In the genomic region with DNA sequence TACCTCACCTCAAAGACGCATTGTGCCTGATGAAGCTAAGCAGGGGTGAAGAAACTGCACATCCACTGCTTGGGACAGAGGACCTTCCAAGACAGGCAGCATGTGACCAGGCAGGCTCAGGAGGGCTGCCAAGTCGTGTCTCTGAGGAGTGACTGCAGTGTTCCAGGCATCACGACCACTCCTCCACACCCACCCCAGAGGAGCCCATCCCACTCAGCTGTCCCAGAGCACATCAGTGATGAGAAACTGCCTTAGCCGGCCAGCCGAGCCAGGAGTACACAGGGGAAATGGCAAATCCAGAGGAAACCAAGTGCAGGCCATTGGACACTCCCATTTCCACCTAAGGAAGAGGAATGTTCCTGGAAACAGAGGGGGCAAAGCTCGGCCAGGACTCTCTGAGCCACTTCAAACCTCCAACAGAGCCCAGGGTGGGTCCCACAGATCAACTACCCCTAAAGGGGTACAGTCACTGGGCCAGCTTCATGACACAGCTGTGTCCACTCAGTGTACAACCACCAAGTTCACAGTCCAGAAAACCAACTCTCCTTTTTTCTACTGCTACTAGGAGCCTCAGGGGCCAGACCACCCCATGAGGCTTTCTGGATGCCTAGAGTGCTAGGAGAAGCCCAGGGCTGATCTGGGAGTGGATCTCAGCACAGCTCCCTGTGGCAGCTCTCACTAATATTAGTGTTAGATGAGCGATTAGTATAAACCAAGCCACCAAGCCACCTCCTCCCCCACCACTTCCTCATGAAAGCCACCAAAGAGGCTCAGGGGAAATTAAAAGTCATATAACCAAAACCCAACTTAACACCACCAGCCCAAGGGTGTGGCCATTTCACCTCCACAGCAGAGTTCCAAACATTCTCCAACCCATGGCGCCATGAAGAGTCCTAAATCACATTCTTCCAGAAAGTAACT, we compare ENCODE assay signal across 8 cellular contexts. TPM values are rescaled to one million over a fixed set of nuclear protein-coding genes. Genes with fewer than 3 reads are reported as not detected.
DNase-seq lines count a peak whose midpoint lies in the region; ATAC-seq, FAIRE-seq and TF ChIP-seq lines count a peak whose summit lies in the region.

No MANE protein-coding gene starts in this region.

- H4K20me1 ChIP-seq in HepG2 (ENCODE audit: insufficient read depth, low read length), result peaks cover 2% of the 10 kb centered on the region; the same call in 1 of the 2 replicates

- no peak overlapping the region for H3K4me3 ChIP-seq in liver (ENCODE audit: low read depth in 1 of 3, low read length in 3 of 3)
- H3K4me3 ChIP-seq in HepG2 (replicated peaks in 1 of 3; ENCODE audit: insufficient read depth in 1 of 3, low read depth in 2 of 3, low read length in 3 of 3), result no peak overlapping the region
- H3K4me3 ChIP-seq in cardiac fibroblast (replicated peaks in 1 of 2; ENCODE audit: low read depth in 2 of 2, low read length in 2 of 2), result no peak overlapping the region
- no peak overlapping the region for H3K4me3 ChIP-seq in mucosa of descending colon

- POLR2A ChIA-PET in HepG2 (lab: Yijun Ruan, JAX), result interaction anchor here (1.0 to 1.3 kb wide), 4 partner anchors 12 to 49 kb away, joined by 3 to 4 read pairs (median 3); partner anchors contain the start of genes PXN and RPLP0

- no peak overlapping the region for H3K4me2 ChIP-seq in HepG2 (ENCODE audit: low read depth, low read length)

- H3K9me3 ChIP-seq in liver (ENCODE audit: control insufficient read depth in 4 of 4, low read length in 3 of 4), result no peaks in the 10 kb centered on the region
- no peaks in the 10 kb centered on the region for H3K9me3 ChIP-seq in HepG2 (ENCODE audit: low read length)
- no peaks in the 10 kb centered on the region for H3K9me3 ChIP-seq in mucosa of descending colon

- H3K4me1 ChIP-seq in liver (ENCODE audit: control insufficient read depth in 4 of 4, insufficient read depth in 4 of 4, low read length in 3 of 4) (peaks cover 0 to 19% (median 9%) of the 10 kb centered on the region in 4 donors), HepG2 (ENCODE audit: insufficient read depth, low read length) (peaks cover 23% of the 10 kb centered on the region), mucosa of descending colon (ENCODE audit: low read depth) (peaks cover 8% of the 10 kb centered on the region)

- no TSS peak for BruUV-seq in HepG2 (replicated peaks; lab: Mats Ljungman, UMichigan)

- CTCF ChIA-PET in HepG2 (lab: Yijun Ruan, JAX; ENCODE audit: low intra/inter-chr PET ratio, low total read pairs), result no interaction called here

- 80% methylated on average over 8 of the region's 8 CpGs for WGBS in liver
- 76% methylated on average over 6 of the region's 8 CpGs for WGBS in HepG2 (ENCODE audit: low lambda C conversion rate)

- in situ Hi-C loops in HepG2 (cut with HindIII; ENCODE audit: extremely low pct_ligation_motif_present, low pct_unique_long_range_greater_than_20kb), result no loop called here

- intact Hi-C loops in HepG2 (cut with micrococcal nuclease; ENCODE audit: unreplicated experiment) (no loop called here), mucosa of descending colon (cut with DNase I, micrococcal nuclease) (no loop called here)

- no peak for TF ChIP-seq RAD21 in liver (IDR thresholded peaks at IDR 0.05)
- TF ChIP-seq RAD21 in HepG2 (CRISPR knock-in tag; IDR thresholded peaks at IDR 0.05), result no peak

- H3K27ac ChIP-seq in liver (ENCODE audit: low read depth in 1 of 2, low read length in 2 of 2) (peak overlapping the region; percentile 24 to 44), HepG2 (ENCODE audit: extremely low read length, insufficient read depth, low read length) (no peak overlapping the region)

- H3K36me3 ChIP-seq in liver (ENCODE audit: control insufficient read depth in 4 of 4, insufficient read depth in 3 of 4, low read depth in 1 of 4, low read length in 3 of 4) (peaks cover 0 to 4% (median under 1%) of the 10 kb centered on the region in 4 donors), HepG2 (replicated peaks in 1 of 2; ENCODE audit: control insufficient read depth in 1 of 2, insufficient read depth in 2 of 2, low read length in 2 of 2) (peaks cover 0 to 2% of the 10 kb centered on the region in 2 experiments; a peak in 1 of 5 replicates), mucosa of descending colon (ENCODE audit: low read depth) (no peaks in the 10 kb centered on the region)

- no peak for TF ChIP-seq CTCF in liver (IDR thresholded peaks at IDR 0.05; ENCODE audit: low read depth, low read length, missing input control)
- no peak for TF ChIP-seq CTCF in HepG2 (CRISPR knock-in tag; IDR thresholded peaks at IDR 0.05)
- TF ChIP-seq CTCF in cardiac fibroblast (IDR thresholded peaks at IDR 0.05; ENCODE audit: low read depth, low read length), result no peak
- no peak for TF ChIP-seq CTCF in mucosa of descending colon (IDR thresholded peaks at IDR 0.05)

- TF ChIP-seq EP300 in HepG2 (IDR thresholded peaks at IDR 0.05; ENCODE audit: low read depth in 2 of 2, low read length in 2 of 2), result no peak
- no peak for TF ChIP-seq EP300 in HepG2 (CRISPR knock-in tag; IDR thresholded peaks at IDR 0.05; ENCODE audit: borderline replicate concordance)

- H3K9ac ChIP-seq in liver (ENCODE audit: low read depth in 1 of 2, low read length in 2 of 2), result no peak overlapping the region
- H3K9ac ChIP-seq in HepG2 (ENCODE audit: insufficient read depth, low read depth, low read length), result no peak overlapping the region

- DNase-seq in HepG2 (ENCODE audit: low spot score) (no peak), cardiac fibroblast (ENCODE audit: low read depth in 2 of 2) (peak; percentile 43 to 59), mucosa of descending colon (peak in 2 of 3 donors; percentile 46 to 65), NCI-H1048 (lab: John Stamatoyannopoulos, UW) (no peak)

- no peak overlapping the region for H2AFZ ChIP-seq in HepG2 (ENCODE audit: low read length)

- TF ChIP-seq POLR2A in HepG2 (IDR thresholded peaks at IDR 0.05; ENCODE audit: insufficient read depth in 1 of 2, low read depth in 2 of 2, low read length in 2 of 2), result no peak

- FAIRE-seq in HepG2 (lab: Jason Lieb, UNC), result no peak

- ATAC-seq in HepG2, result no peak; the same call in 2 of the 3 replicates
- ATAC-seq in mucosa of descending colon, result peak; percentile 44
- ATAC-seq in HG02642 (IDR thresholded peaks at IDR 0.05; ENCODE audit: poor library complexity, unreplicated experiment), result no peak
- no peak for ATAC-seq in GM21360 (IDR thresholded peaks at IDR 0.05; ENCODE audit: unreplicated experiment)
- no peak for ATAC-seq in HG03025 (IDR thresholded peaks at IDR 0.05; ENCODE audit: low FRiP score, unreplicated experiment)

- H3K27me3 ChIP-seq in liver (ENCODE audit: control insufficient read depth in 4 of 4, insufficient read depth in 4 of 4, low read length in 3 of 4), result no peaks in the 10 kb centered on the region
- H3K27me3 ChIP-seq in HepG2 (ENCODE audit: control insufficient read depth in 1 of 2, insufficient read depth in 2 of 2, low read length in 2 of 2), result no peaks in the 10 kb centered on the region

- peaks cover 26% of the 10 kb centered on the region for H3K79me2 ChIP-seq in HepG2 (ENCODE audit: insufficient read depth, low read length)

RNA-seq across cellular contexts. Expression of gene PXN, which starts 15.4 kb away (rescaled TPM):
- 10 to 100 TPM in 1 of 2 donors, 1 to 10 TPM in 1; 6.0 to 13.1 TPM for total RNA-seq in liver
- polyA plus RNA-seq in liver, result 10 to 100 TPM; 12.0 to 12.6 TPM
- total RNA-seq in HepG2 (2016; rRNA removed; fragmentation: Illumina TruSeq; extraction: Trizol), result 13.6 and 14.2 TPM in 2 replicates
- total RNA-seq in HepG2 (2016; cell fraction: cytosol; rRNA removed; fragmentation: Illumina TruSeq; extraction: Trizol; ENCODE audit: low read depth), result 2.8 and 2.9 TPM in 2 replicates
- total RNA-seq in HepG2 (2016; cell fraction: insoluble cytoplasmic fraction; rRNA removed; fragmentation: Illumina TruSeq; extraction: Trizol), result 10.2 and 11.3 TPM in 2 replicates
- total RNA-seq in HepG2 (2016; cell fraction: membrane; rRNA removed; fragmentation: Illumina TruSeq; extraction: Trizol), result 10.5 and 13.4 TPM in 2 replicates
- total RNA-seq in HepG2 (2016; cell fraction: nucleus; rRNA removed; fragmentation: Illumina TruSeq; extraction: Trizol), result 10.6 and 14.0 TPM in 2 replicates
- polyA plus RNA-seq in HepG2 (2011; rRNA removed), result 13.9 and 14.2 TPM in 2 replicates
- polyA plus RNA-seq in HepG2 (2011; cell fraction: cytosol; rRNA removed), result 5.8 and 6.3 TPM in 2 replicates
- 34.5 and 43.7 TPM in 2 replicates for polyA plus RNA-seq in HepG2 (2011; cell fraction: nucleus; rRNA removed)
- polyA plus RNA-seq in HepG2 (2012), result 18.0 and 21.4 TPM in 2 replicates
- polyA plus RNA-seq in HepG2 (2016; cell fraction: cytosol; fragmentation: Illumina TruSeq; extraction: Trizol; ENCODE audit: low read depth), result 3.3 and 3.4 TPM in 2 replicates
- polyA plus RNA-seq in HepG2 (2016; cell fraction: insoluble cytoplasmic fraction; fragmentation: Illumina TruSeq; extraction: Trizol; ENCODE audit: low read depth), result 20.0 and 28.0 TPM in 2 replicates
- 14.1 and 14.2 TPM in 2 replicates for polyA plus RNA-seq in HepG2 (2016; cell fraction: membrane; fragmentation: Illumina TruSeq; extraction: Trizol; ENCODE audit: low read depth)
- 43.9 and 49.3 TPM in 2 replicates for polyA plus RNA-seq in HepG2 (2016; cell fraction: nucleus; fragmentation: Illumina TruSeq; extraction: Trizol; ENCODE audit: insufficient read depth, low read depth)
- 26.4 and 40.4 TPM in 2 replicates for polyA minus RNA-seq in HepG2 (2011; rRNA and poly(A)+ RNA removed; ENCODE audit: low replicate concordance)
- 6.4 and 8.2 TPM in 2 replicates for polyA minus RNA-seq in HepG2 (2011; cell fraction: cytosol; rRNA and poly(A)+ RNA removed)
- 10.3 and 10.7 TPM in 2 replicates for polyA minus RNA-seq in HepG2 (2011; cell fraction: nucleus; rRNA and poly(A)+ RNA removed)
- total RNA-seq in mucosa of descending colon, result 100 to 1,000 TPM; 117 to 167 (median 146) TPM

RNA-seq across cellular contexts. Expression of gene RNU4-2, which starts 41.6 kb away (rescaled TPM):
- under 1 TPM; under 0.01 TPM for total RNA-seq in liver
- 10 to 100 TPM in 1 of 2 donors, not detected in 1; 82.7 TPM for polyA plus RNA-seq in liver
- 1,104 and 11,327 TPM in 2 replicates for total RNA-seq in HepG2 (2016; rRNA removed; fragmentation: Illumina TruSeq; extraction: Trizol)
- 75,622 and 87,357 TPM in 2 replicates for total RNA-seq in HepG2 (2016; cell fraction: cytosol; rRNA removed; fragmentation: Illumina TruSeq; extraction: Trizol; ENCODE audit: low read depth)
- total RNA-seq in HepG2 (2016; cell fraction: insoluble cytoplasmic fraction; rRNA removed; fragmentation: Illumina TruSeq; extraction: Trizol), result 1,281 and 10,696 TPM in 2 replicates
- total RNA-seq in HepG2 (2016; cell fraction: membrane; rRNA removed; fragmentation: Illumina TruSeq; extraction: Trizol), result 7,098 and 8,950 TPM in 2 replicates
- total RNA-seq in HepG2 (2016; cell fraction: nucleus; rRNA removed; fragmentation: Illumina TruSeq; extraction: Trizol), result 36,023 and 40,311 TPM in 2 replicates
- under 0.01 TPM in 2 replicates for polyA plus RNA-seq in HepG2 (2011; rRNA removed)
- under 0.01 TPM in 2 replicates for polyA plus RNA-seq in HepG2 (2011; cell fraction: cytosol; rRNA removed)
- polyA plus RNA-seq in HepG2 (2011; cell fraction: nucleus; rRNA removed), result under 0.01 TPM in 2 replicates
- 161 and 363 TPM in 2 replicates for polyA plus RNA-seq in HepG2 (2012)
- 126 TPM in 1 of 2 replicates, not detected in the other for polyA plus RNA-seq in HepG2 (2016; cell fraction: cytosol; fragmentation: Illumina TruSeq; extraction: Trizol; ENCODE audit: low read depth)
- not detected in 2 replicates for polyA plus RNA-seq in HepG2 (2016; cell fraction: insoluble cytoplasmic fraction; fragmentation: Illumina TruSeq; extraction: Trizol; ENCODE audit: low read depth)
- polyA plus RNA-seq in HepG2 (2016; cell fraction: membrane; fragmentation: Illumina TruSeq; extraction: Trizol; ENCODE audit: low read depth), result not detected in 2 replicates
- 46.8 TPM in 1 of 2 replicates, not detected in the other for polyA plus RNA-seq in HepG2 (2016; cell fraction: nucleus; fragmentation: Illumina TruSeq; extraction: Trizol; ENCODE audit: insufficient read depth, low read depth)
- under 0.01 TPM in 2 replicates for polyA minus RNA-seq in HepG2 (2011; rRNA and poly(A)+ RNA removed; ENCODE audit: low replicate concordance)
- 35,022 and 47,630 TPM in 2 replicates for polyA minus RNA-seq in HepG2 (2011; cell fraction: cytosol; rRNA and poly(A)+ RNA removed)
- polyA minus RNA-seq in HepG2 (2011; cell fraction: nucleus; rRNA and poly(A)+ RNA removed), result under 0.01 TPM in 2 replicates
- total RNA-seq in mucosa of descending colon, result over 10,000 TPM in 2 of 3 donors, 1,000 to 10,000 TPM in 1; 4,682 to 17,144 (median 13,566) TPM

RNA-seq across cellular contexts. Expression of gene RNU4-1, which starts 42.9 kb away (rescaled TPM):
- total RNA-seq in liver, result under 1 TPM; under 0.01 TPM
- 10 to 100 TPM in 1 of 2 donors, not detected in 1; 26.0 TPM for polyA plus RNA-seq in liver
- 623 and 7,407 TPM in 2 replicates for total RNA-seq in HepG2 (2016; rRNA removed; fragmentation: Illumina TruSeq; extraction: Trizol)
- 43,967 and 49,615 TPM in 2 replicates for total RNA-seq in HepG2 (2016; cell fraction: cytosol; rRNA removed; fragmentation: Illumina TruSeq; extraction: Trizol; ENCODE audit: low read depth)
- total RNA-seq in HepG2 (2016; cell fraction: insoluble cytoplasmic fraction; rRNA removed; fragmentation: Illumina TruSeq; extraction: Trizol), result 747 and 6,785 TPM in 2 replicates
- 4,501 and 5,797 TPM in 2 replicates for total RNA-seq in HepG2 (2016; cell fraction: membrane; rRNA removed; fragmentation: Illumina TruSeq; extraction: Trizol)
- 25,631 and 27,214 TPM in 2 replicates for total RNA-seq in HepG2 (2016; cell fraction: nucleus; rRNA removed; fragmentation: Illumina TruSeq; extraction: Trizol)
- not detected in 2 replicates for polyA plus RNA-seq in HepG2 (2011; rRNA removed)
- under 0.01 TPM in 2 replicates for polyA plus RNA-seq in HepG2 (2011; cell fraction: cytosol; rRNA removed)
- under 0.01 TPM in 2 replicates for polyA plus RNA-seq in HepG2 (2011; cell fraction: nucleus; rRNA removed)
- 161 and 404 TPM in 2 replicates for polyA plus RNA-seq in HepG2 (2012)
- polyA plus RNA-seq in HepG2 (2016; cell fraction: cytosol; fragmentation: Illumina TruSeq; extraction: Trizol; ENCODE audit: low read depth), result 58.8 TPM in 1 of 2 replicates, not detected in the other
- not detected in 2 replicates for polyA plus RNA-seq in HepG2 (2016; cell fraction: insoluble cytoplasmic fraction; fragmentation: Illumina TruSeq; extraction: Trizol; ENCODE audit: low read depth)
- not detected in 2 replicates for polyA plus RNA-seq in HepG2 (2016; cell fraction: membrane; fragmentation: Illumina TruSeq; extraction: Trizol; ENCODE audit: low read depth)
- polyA plus RNA-seq in HepG2 (2016; cell fraction: nucleus; fragmentation: Illumina TruSeq; extraction: Trizol; ENCODE audit: insufficient read depth, low read depth), result 62.4 TPM in 1 of 2 replicates, not detected in the other
- under 0.01 TPM in 2 replicates for polyA minus RNA-seq in HepG2 (2011; rRNA and poly(A)+ RNA removed; ENCODE audit: low replicate concordance)
- 32,519 and 40,246 TPM in 2 replicates for polyA minus RNA-seq in HepG2 (2011; cell fraction: cytosol; rRNA and poly(A)+ RNA removed)
- under 0.01 TPM in 2 replicates for polyA minus RNA-seq in HepG2 (2011; cell fraction: nucleus; rRNA and poly(A)+ RNA removed)
- total RNA-seq in mucosa of descending colon, result 1,000 to 10,000 TPM; 2,217 to 4,015 (median 3,130) TPM

RNA-seq across cellular contexts. Expression of gene RPLP0, which starts 49.2 kb away (rescaled TPM):
- 1,000 to 10,000 TPM; 1,321 to 1,770 TPM for total RNA-seq in liver
- polyA plus RNA-seq in liver, result 1,000 to 10,000 TPM in 1 of 2 donors, 100 to 1,000 TPM in 1; 472 to 1,306 TPM
- 2,915 and 3,025 TPM in 2 replicates for total RNA-seq in HepG2 (2016; rRNA removed; fragmentation: Illumina TruSeq; extraction: Trizol)
- 12,942 and 14,844 TPM in 2 replicates for total RNA-seq in HepG2 (2016; cell fraction: cytosol; rRNA removed; fragmentation: Illumina TruSeq; extraction: Trizol; ENCODE audit: low read depth)
- total RNA-seq in HepG2 (2016; cell fraction: insoluble cytoplasmic fraction; rRNA removed; fragmentation: Illumina TruSeq; extraction: Trizol), result 2,993 and 3,024 TPM in 2 replicates
- 11,359 and 11,757 TPM in 2 replicates for total RNA-seq in HepG2 (2016; cell fraction: membrane; rRNA removed; fragmentation: Illumina TruSeq; extraction: Trizol)
- 1,126 and 1,259 TPM in 2 replicates for total RNA-seq in HepG2 (2016; cell fraction: nucleus; rRNA removed; fragmentation: Illumina TruSeq; extraction: Trizol)
- 5,570 and 6,229 TPM in 2 replicates for polyA plus RNA-seq in HepG2 (2011; rRNA removed)
- polyA plus RNA-seq in HepG2 (2011; cell fraction: cytosol; rRNA removed), result 8,040 and 9,457 TPM in 2 replicates
- 2,511 and 2,559 TPM in 2 replicates for polyA plus RNA-seq in HepG2 (2011; cell fraction: nucleus; rRNA removed)
- polyA plus RNA-seq in HepG2 (2012), result 2,582 and 3,579 TPM in 2 replicates
- polyA plus RNA-seq in HepG2 (2016; cell fraction: cytosol; fragmentation: Illumina TruSeq; extraction: Trizol; ENCODE audit: low read depth), result 15,203 and 16,637 TPM in 2 replicates
- polyA plus RNA-seq in HepG2 (2016; cell fraction: insoluble cytoplasmic fraction; fragmentation: Illumina TruSeq; extraction: Trizol; ENCODE audit: low read depth), result 2,845 and 2,926 TPM in 2 replicates
- 10,153 and 10,714 TPM in 2 replicates for polyA plus RNA-seq in HepG2 (2016; cell fraction: membrane; fragmentation: Illumina TruSeq; extraction: Trizol; ENCODE audit: low read depth)
- 1,939 and 1,982 TPM in 2 replicates for polyA plus RNA-seq in HepG2 (2016; cell fraction: nucleus; fragmentation: Illumina TruSeq; extraction: Trizol; ENCODE audit: insufficient read depth, low read depth)
- polyA minus RNA-seq in HepG2 (2011; rRNA and poly(A)+ RNA removed; ENCODE audit: low replicate concordance), result 4,147 and 6,586 TPM in 2 replicates
- polyA minus RNA-seq in HepG2 (2011; cell fraction: cytosol; rRNA and poly(A)+ RNA removed), result 1,238 and 1,297 TPM in 2 replicates
- polyA minus RNA-seq in HepG2 (2011; cell fraction: nucleus; rRNA and poly(A)+ RNA removed), result 657 and 805 TPM in 2 replicates
- 1,000 to 10,000 TPM; 1,175 to 1,810 (median 1,602) TPM for total RNA-seq in mucosa of descending colon

RNA-seq across cellular contexts. Expression of gene SIRT4, which starts 52.0 kb away (rescaled TPM):
- total RNA-seq in liver (1 to 10 TPM; 1.6 to 2.3 TPM), HepG2 (2016; rRNA removed; fragmentation: Illumina TruSeq; extraction: Trizol) (3.4 and 7.0 TPM in 2 replicates), mucosa of descending colon (1 to 10 TPM in 2 of 3 donors, under 1 TPM in 1; 0.53 to 3.9 (median 2.8) TPM)
- polyA plus RNA-seq in liver (1 to 10 TPM; 1.6 to 4.2 TPM), HepG2 (2011; rRNA removed) (4.8 and 5.8 TPM in 2 replicates)
- total RNA-seq in HepG2 (2016; cell fraction: cytosol; rRNA removed; fragmentation: Illumina TruSeq; extraction: Trizol; ENCODE audit: low read depth), result 1.7 and 1.8 TPM in 2 replicates
- total RNA-seq in HepG2 (2016; cell fraction: insoluble cytoplasmic fraction; rRNA removed; fragmentation: Illumina TruSeq; extraction: Trizol), result 3.3 and 4.9 TPM in 2 replicates
- total RNA-seq in HepG2 (2016; cell fraction: membrane; rRNA removed; fragmentation: Illumina TruSeq; extraction: Trizol), result 1.4 and 1.9 TPM in 2 replicates
- total RNA-seq in HepG2 (2016; cell fraction: nucleus; rRNA removed; fragmentation: Illumina TruSeq; extraction: Trizol), result 1.8 and 2.1 TPM in 2 replicates
- 4.1 and 5.0 TPM in 2 replicates for polyA plus RNA-seq in HepG2 (2011; cell fraction: cytosol; rRNA removed)
- polyA plus RNA-seq in HepG2 (2011; cell fraction: nucleus; rRNA removed), result 2.5 and 3.0 TPM in 2 replicates
- 4.1 and 6.6 TPM in 2 replicates for polyA plus RNA-seq in HepG2 (2012)
- 0.69 and 0.86 TPM in 2 replicates for polyA plus RNA-seq in HepG2 (2016; cell fraction: cytosol; fragmentation: Illumina TruSeq; extraction: Trizol; ENCODE audit: low read depth)
- 4.5 and 4.9 TPM in 2 replicates for polyA plus RNA-seq in HepG2 (2016; cell fraction: insoluble cytoplasmic fraction; fragmentation: Illumina TruSeq; extraction: Trizol; ENCODE audit: low read depth)
- 0.82 and 0.95 TPM in 2 replicates for polyA plus RNA-seq in HepG2 (2016; cell fraction: membrane; fragmentation: Illumina TruSeq; extraction: Trizol; ENCODE audit: low read depth)
- polyA plus RNA-seq in HepG2 (2016; cell fraction: nucleus; fragmentation: Illumina TruSeq; extraction: Trizol; ENCODE audit: insufficient read depth, low read depth), result 2.4 and 2.7 TPM in 2 replicates
- 0.91 and 4.7 TPM in 2 replicates for polyA minus RNA-seq in HepG2 (2011; rRNA and poly(A)+ RNA removed; ENCODE audit: low replicate concordance)
- 0.79 and 1.8 TPM in 2 replicates for polyA minus RNA-seq in HepG2 (2011; cell fraction: cytosol; rRNA and poly(A)+ RNA removed)
- 2.3 and 3.9 TPM in 2 replicates for polyA minus RNA-seq in HepG2 (2011; cell fraction: nucleus; rRNA and poly(A)+ RNA removed)

Comparison
In these comparisons a context has a peak if more than half of its experiments do, and no peak if none do; other contexts are left out.
1. RNA of gene RNU4-2, which starts 41.6 kb away (total RNA-seq): 4,682 to 17,144 TPM in mucosa of descending colon and 1,104 to 87,357 TPM in HepG2; under 0.01 TPM in liver; every median in the first group is over 1,000 times any median in the second.
2. RNA of gene RNU4-1, which starts 42.9 kb away (total RNA-seq): 623 to 49,615 TPM in HepG2 and 2,217 to 4,015 TPM in mucosa of descending colon; under 0.01 TPM in liver; every median in the first group is over 100 times any median in the second.
3. DNase-seq: peak in cardiac fibroblast (2 of 2) and mucosa of descending colon (2 of 3); none in HepG2 (single experiment) and NCI-H1048 (single experiment).
4. RNA of gene PXN, which starts 15.4 kb away (total RNA-seq): 117 to 167 TPM in mucosa of descending colon; 2.8 to 14.2 TPM in HepG2 and 6.0 to 13.1 TPM in liver; every median in the first group is over 4 times any median in the second.